Comparison of ENCODE assay signal across 15 cellular contexts in the genomic region with DNA sequence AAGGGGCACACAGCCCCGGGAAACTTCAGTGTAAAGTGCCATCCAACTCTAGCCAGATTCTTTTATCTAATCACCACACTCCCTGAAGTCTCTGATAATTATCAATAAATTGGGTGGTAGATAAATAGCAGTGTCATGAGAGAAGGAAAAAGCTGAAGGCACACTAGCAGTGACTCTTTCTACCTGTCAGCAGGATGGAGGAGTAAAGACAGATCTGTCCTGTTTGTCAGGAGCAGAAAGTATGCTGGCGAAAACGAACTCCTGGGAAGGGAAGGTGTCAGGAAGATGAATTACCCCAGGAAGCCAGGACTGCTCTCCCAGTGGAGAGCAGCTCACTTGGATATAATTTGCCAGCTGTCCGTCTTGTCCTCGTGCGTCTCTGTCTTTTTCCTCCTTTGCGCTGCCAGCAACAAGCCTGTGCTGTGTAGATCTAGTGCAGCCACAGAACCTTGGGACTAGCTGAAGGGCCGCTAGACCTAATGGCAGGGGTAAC.
"Had no signal": no experiment of that assay in that cellular context is flagged by ENCODE, and none has a peak within 500 bp of the region (broad histone marks: within the 10 kb centered on the region; RNA-seq: fewer than 3 reads in every experiment).

No MANE protein-coding gene starts in this region.

- DNase-seq: activated CD4-positive, alpha-beta memory T cell treated with anti-CD3 and anti-CD28 coated beads for 36 hours; activated CD8-positive, alpha-beta memory T cell treated with anti-CD3 and anti-CD28 coated beads, Interleukin-2, amount 10 ng/mL, durations not matched to agents 7 days and 5 days; activated naive CD4-positive, alpha-beta T cell treated with anti-CD3 and anti-CD28 coated beads, Interleukin-2, amount 50 U/mL, for 16 hours; activated T-cell treated with anti-CD3 and anti-CD28 coated beads, Interleukin-2, amount 50 U/mL, for 1 hour; dorsolateral prefrontal cortex; endodermal cell; heart left ventricle; left lung; naive thymus-derived CD8-positive, alpha-beta T cell; occipital lobe; right lobe of liver; stimulated activated CD4-positive, alpha-beta T cell treated with anti-CD3 and anti-CD28 coated beads, Interleukin-4, amount 100 ng/mL, for 4 hours; stimulated activated naive CD8-positive, alpha-beta T cell treated with anti-CD3 and anti-CD28 coated beads, Interleukin-15, Interleukin-2, amounts not matched to agents 100 U/mL and 50 U/mL, for 24 hours; SW 1271; transverse colon had no signal

- ATAC-seq: activated CD8-positive, alpha-beta memory T cell treated with anti-CD3 and anti-CD28 coated beads, Interleukin-2, amount 10 ng/mL, durations not matched to agents 7 days and 5 days; heart left ventricle; left lung; naive thymus-derived CD8-positive, alpha-beta T cell; right lobe of liver; stimulated activated naive CD8-positive, alpha-beta T cell treated with anti-CD3 and anti-CD28 coated beads, Interleukin-15, Interleukin-2, amounts not matched to agents 100 U/mL and 50 U/mL, for 24 hours had no signal
